Comparison of ENCODE assay signal across 8 cellular contexts in the genomic region with DNA sequence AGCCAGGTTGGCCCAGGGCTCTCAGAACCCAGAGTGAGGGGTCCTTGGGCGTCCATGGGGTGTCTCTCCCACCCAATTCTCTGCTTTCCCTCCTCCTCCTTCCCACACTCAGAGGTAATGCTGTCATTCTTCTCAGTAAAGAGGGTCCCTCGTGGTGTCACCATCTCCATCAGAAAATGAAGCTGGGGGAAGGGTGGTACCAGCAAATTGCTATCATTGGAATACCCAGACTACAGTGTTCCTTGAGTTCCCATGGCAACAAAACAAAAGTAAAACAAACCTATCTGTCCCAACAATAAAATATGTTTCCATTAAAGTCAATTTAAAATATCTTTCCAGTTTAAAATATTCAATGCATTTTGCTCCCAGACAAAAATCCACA.
DNase-seq lines count a peak whose midpoint lies in the region; ATAC-seq and TF ChIP-seq lines count a peak whose summit lies in the region.

No MANE protein-coding gene starts in this region.

- no peak for TF ChIP-seq EP300 in gastroesophageal sphincter (IDR thresholded peaks at IDR 0.05)

- no peaks in the 10 kb centered on the region for H3K9me3 Mint-ChIP-seq in T-cell

- H3K36me3 ChIP-seq in gastroesophageal sphincter (peaks cover 0 to 44% of the 10 kb centered on the region in 2 donors), skeletal muscle tissue (ENCODE audit: control insufficient read depth in 3 of 3, insufficient read depth in 3 of 3, low read length in 3 of 3) (peaks cover 16 to 33% (median 20%) of the 10 kb centered on the region in 3 donors)

- WGBS in gastroesophageal sphincter (ENCODE audit: low coverage in 1 of 2), 2 donors = 9 to 43% methylated on average over 1 to 2 of the region's 2 CpGs

- peak overlapping the region in 2 of 3 donors; percentile 58 to 60 for H3K9ac ChIP-seq in skeletal muscle tissue (ENCODE audit: low read depth in 1 of 3, low read length in 3 of 3)

- no peak for TF ChIP-seq POLR2A in gastroesophageal sphincter (IDR thresholded peaks at IDR 0.05)

- ATAC-seq in T-cell (replicated peaks in 1 of 4) = peak in 1 of 4 experiments; percentile 34
- peak; percentile 38 for ATAC-seq in gastroesophageal sphincter
- no peak for ATAC-seq in HG03135 (IDR thresholded peaks at IDR 0.05; ENCODE audit: unreplicated experiment)

- TF ChIP-seq CTCF in gastroesophageal sphincter (IDR thresholded peaks at IDR 0.05) = no peak

- H3K4me3 Mint-ChIP-seq in T-cell = peak overlapping the region; percentile 32 to 60 (median 58)

- peak; percentile 37 for DNase-seq in NCI-H1092 treated with DMSO at 0.1 percent for 48 hours (lab: John Stamatoyannopoulos, UW)
- DNase-seq in NCI-H1092 (lab: John Stamatoyannopoulos, UW) = no peak
- DNase-seq in T-cell = peak in 1 of 34 experiments; percentile 16
- no peak for DNase-seq in amygdala (lab: John Stamatoyannopoulos, UW)
- DNase-seq in OCI-M2 (lab: John Stamatoyannopoulos, UW; ENCODE audit: unreplicated experiment) = no peak

- peaks cover 23 to 60% (median 38%) of the 10 kb centered on the region in 3 donors for H3K4me1 ChIP-seq in gastroesophageal sphincter
- peaks cover 47 to 55% (median 52%) of the 10 kb centered on the region in 3 donors for H3K4me1 ChIP-seq in skeletal muscle tissue (ENCODE audit: control insufficient read depth in 3 of 3, insufficient read depth in 3 of 3, low read length in 3 of 3)

- peak overlapping the region; percentile 81 to 96 (median 84) for H3K27ac ChIP-seq in gastroesophageal sphincter
- H3K27ac ChIP-seq in skeletal muscle tissue (ENCODE audit: low read depth, low read length) = peak overlapping the region; percentile 87

- H3K27me3 Mint-ChIP-seq in T-cell = no peaks in the 10 kb centered on the region

- H3K36me3 Mint-ChIP-seq in T-cell = peaks cover 48% of the 10 kb centered on the region

- no peaks in the 10 kb centered on the region for H3K9me3 ChIP-seq in gastroesophageal sphincter
- H3K9me3 ChIP-seq in skeletal muscle tissue (ENCODE audit: control insufficient read depth in 3 of 3, low read length in 3 of 3) = no peaks in the 10 kb centered on the region

- peaks cover 61 to 74% (median 71%) of the 10 kb centered on the region in 3 donors for H3K4me1 Mint-ChIP-seq in T-cell

- POLR2A ChIA-PET in T-cell (lab: Charles Lee) = interaction anchor here (0.8 to 1.0 kb wide), 2 partner anchors 40 to 157 kb away, joined by 3 to 6 read pairs; no protein-coding TSS in a partner anchor

- CTCF ChIA-PET in T-cell (lab: Charles Lee) = interaction anchor here (0.7 kb wide), 2 partner anchors 32 to 43 kb away, joined by 3 to 5 read pairs; no protein-coding TSS in a partner anchor

- H3K4me3 ChIP-seq in gastroesophageal sphincter (no peak overlapping the region), skeletal muscle tissue (ENCODE audit: low read length in 3 of 3) (peak overlapping the region in 2 of 3 donors; percentile 11 to 42)

- peak overlapping the region; percentile 63 to 91 for H3K27ac Mint-ChIP-seq in T-cell

- no peaks in the 10 kb centered on the region for H3K27me3 ChIP-seq in gastroesophageal sphincter
- no peaks in the 10 kb centered on the region for H3K27me3 ChIP-seq in skeletal muscle tissue (ENCODE audit: control insufficient read depth in 3 of 3, insufficient read depth in 3 of 3, low read length in 3 of 3)

Comparison
In these comparisons a context has a peak if more than half of its experiments do, and no peak if none do; other contexts are left out.
1. H3K4me3 ChIP-seq: peak in skeletal muscle tissue (2 of 3); none in gastroesophageal sphincter (0 of 2).